ENCODE assay signal across 9 cellular contexts in the genomic region with DNA sequence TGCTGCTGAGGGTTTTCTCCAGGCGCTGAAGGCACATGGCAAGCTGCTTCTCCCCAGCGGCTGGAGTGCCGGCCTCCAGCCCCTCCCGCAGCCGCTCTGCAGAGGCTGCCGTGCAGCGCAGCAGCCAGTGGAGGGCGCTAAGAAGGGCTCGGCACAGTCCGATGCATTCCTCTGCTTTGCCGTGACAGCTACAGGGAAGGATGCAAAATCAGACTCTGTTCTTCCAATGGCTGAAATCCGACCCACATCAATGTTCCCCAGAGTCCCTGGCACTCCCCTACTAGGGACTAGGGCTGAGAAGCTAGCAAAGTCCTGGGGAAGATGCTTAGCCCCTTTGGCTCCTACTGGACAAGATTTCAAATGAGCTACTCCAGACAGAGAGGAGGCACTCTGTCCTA. TPM values are rescaled to one million over a fixed set of nuclear protein-coding genes. Genes with fewer than 3 reads are reported as not detected.
DNase-seq lines count a peak whose midpoint lies in the region; ATAC-seq, FAIRE-seq and TF ChIP-seq lines count a peak whose summit lies in the region.
"Had no signal": no experiment of that assay in that cellular context is flagged by ENCODE, and none has a peak within 500 bp of the region (broad histone marks: within the 10 kb centered on the region; RNA-seq: fewer than 3 reads in every experiment).

No MANE protein-coding gene starts in this region.

- peaks cover 11% of the 10 kb centered on the region for H3K4me1 Mint-ChIP-seq in neural crest cell
- H3K4me1 Mint-ChIP-seq in stimulated activated memory B cell treated with anti-CD40 and anti-IgM and Interleukin-4, amounts not matched to agents 10 μg/mL and 1 μg/mL and 100 μg/mL, for 72 hours = no peaks in the 10 kb centered on the region

- H3K27ac Mint-ChIP-seq in neural crest cell (ENCODE audit: unreplicated experiment) = no peak overlapping the region
- no peak overlapping the region for H3K27ac Mint-ChIP-seq in stimulated activated memory B cell treated with anti-CD40 and anti-IgM and Interleukin-4, amounts not matched to agents 10 μg/mL and 1 μg/mL and 100 μg/mL, for 72 hours

- H3K27me3 Mint-ChIP-seq in neural crest cell (ENCODE audit: low read depth) = no peaks in the 10 kb centered on the region
- H3K27me3 Mint-ChIP-seq in stimulated activated memory B cell treated with anti-CD40 and anti-IgM and Interleukin-4, amounts not matched to agents 10 μg/mL and 1 μg/mL and 100 μg/mL, for 72 hours = no peaks in the 10 kb centered on the region

- no peak overlapping the region for H3K4me3 ChIP-seq in bronchial epithelial cell (ENCODE audit: low read depth, low read length)

- peaks cover 32% of the 10 kb centered on the region for H3K36me3 ChIP-seq in bronchial epithelial cell (ENCODE audit: control insufficient read depth, insufficient read depth, low read length)

- no peak for ATAC-seq in stimulated activated memory B cell treated with anti-CD40 and anti-IgM and Interleukin-4, amounts not matched to agents 10 μg/mL and 1 μg/mL and 100 μg/mL, for 72 hours

- FAIRE-seq in bronchial epithelial cell (lab: Jason Lieb, UNC) = no peak

- no peaks in the 10 kb centered on the region for H3K9me3 Mint-ChIP-seq in neural crest cell
- no peaks in the 10 kb centered on the region for H3K9me3 Mint-ChIP-seq in stimulated activated memory B cell treated with anti-CD40 and anti-IgM and Interleukin-4, amounts not matched to agents 10 μg/mL and 1 μg/mL and 100 μg/mL, for 72 hours

- no peaks in the 10 kb centered on the region for H3K36me3 Mint-ChIP-seq in neural crest cell (ENCODE audit: low read depth)
- H3K36me3 Mint-ChIP-seq in stimulated activated memory B cell treated with anti-CD40 and anti-IgM and Interleukin-4, amounts not matched to agents 10 μg/mL and 1 μg/mL and 100 μg/mL, for 72 hours = peaks cover 44% of the 10 kb centered on the region

- TF ChIP-seq CTCF in bronchial epithelial cell (IDR thresholded peaks at IDR 0.05; ENCODE audit: insufficient read depth, low read length, severe bottlenecking) (peak; percentile 75), neural crest cell (conservative IDR thresholded peaks at IDR 0.05) (peak; percentile 66)

- DNase-seq in ELF-1 (ENCODE audit: low read depth, low spot score) (peak; percentile 88), LHCN-M2 (ENCODE audit: low read depth) (peak; percentile 29), bronchial epithelial cell (ENCODE audit: low read depth) (no peak), neural crest cell (ENCODE audit: low read depth, low spot score) (peak; percentile 65), mesenteric fat pad (ENCODE audit: low spot score) (no peak)
- no peak for DNase-seq in activated T-cell treated with anti-CD3 and anti-CD28 coated beads, Interleukin-2, amount 50 U/mL, for 1 hour
- DNase-seq in activated CD4-positive, alpha-beta T cell treated with anti-CD3 and anti-CD28 coated beads for 1 hour = no peak

- no peak overlapping the region for H3K4me3 Mint-ChIP-seq in neural crest cell
- no peak overlapping the region for H3K4me3 Mint-ChIP-seq in stimulated activated memory B cell treated with anti-CD40 and anti-IgM and Interleukin-4, amounts not matched to agents 10 μg/mL and 1 μg/mL and 100 μg/mL, for 72 hours

- no peaks in the 10 kb centered on the region for H3K27me3 ChIP-seq in bronchial epithelial cell (ENCODE audit: control insufficient read depth, insufficient read depth, low read length)

RNA-seq across cellular contexts. Expression of gene MED24, which starts 19.0 kb away (rescaled TPM):
- 52.9 and 65.1 TPM in 2 replicates for total RNA-seq in LHCN-M2 (2014; rRNA removed)
- polyA plus RNA-seq in LHCN-M2 (2012) = 36.8 TPM
- total RNA-seq in bronchial epithelial cell = 23.0 and 25.0 TPM in 2 replicates
- total RNA-seq in neural crest cell = 147 and 154 TPM in 2 replicates
- total RNA-seq in mesenteric fat pad = 72.2 TPM

RNA-seq across cellular contexts. Expression of gene CSF3, which starts 19.9 kb away (rescaled TPM):
- 5.1 and 6.7 TPM in 2 replicates for total RNA-seq in LHCN-M2 (2014; rRNA removed)
- polyA plus RNA-seq in LHCN-M2 (2012) = 1.1 TPM
- under 0.01 TPM in 1 of 2 replicates, not detected in the other for total RNA-seq in bronchial epithelial cell
- not detected in 2 replicates for total RNA-seq in neural crest cell
- total RNA-seq in mesenteric fat pad = 35.9 TPM
- total RNA-seq: urinary bladder had no signal

RNA-seq across cellular contexts. Expression of gene THRA, which starts 27.6 kb away (rescaled TPM):
- 22.3 and 32.5 TPM in 2 replicates for total RNA-seq in LHCN-M2 (2014; rRNA removed)
- 26.6 TPM for polyA plus RNA-seq in LHCN-M2 (2012)
- 4.2 and 5.8 TPM in 2 replicates for total RNA-seq in bronchial epithelial cell
- 15.0 and 15.3 TPM in 2 replicates for total RNA-seq in neural crest cell
- total RNA-seq in mesenteric fat pad = 74.7 TPM

RNA-seq across cellular contexts. Expression of gene PSMD3, which starts 54.6 kb away (rescaled TPM):
- total RNA-seq in LHCN-M2 (2014; rRNA removed) = 153 and 159 TPM in 2 replicates
- 127 TPM for polyA plus RNA-seq in LHCN-M2 (2012)
- total RNA-seq in bronchial epithelial cell = 79.8 and 83.1 TPM in 2 replicates
- 157 and 158 TPM in 2 replicates for total RNA-seq in neural crest cell
- total RNA-seq in mesenteric fat pad = 94.2 TPM

Comparison
In these comparisons a context has a peak if more than half of its experiments do, and no peak if none do; other contexts are left out.
1. DNase-seq: peak in ELF-1 (single experiment), LHCN-M2 (single experiment) and neural crest cell (single experiment); none in bronchial epithelial cell (single experiment), activated T-cell treated with anti-CD3 and anti-CD28 coated beads, Interleukin-2, amount 50 U/mL, for 1 hour (single experiment), mesenteric fat pad (single experiment) and activated CD4-positive, alpha-beta T cell treated with anti-CD3 and anti-CD28 coated beads for 1 hour (single experiment).